Comparison of ENCODE assay signal across 9 cellular contexts in the genomic region with DNA sequence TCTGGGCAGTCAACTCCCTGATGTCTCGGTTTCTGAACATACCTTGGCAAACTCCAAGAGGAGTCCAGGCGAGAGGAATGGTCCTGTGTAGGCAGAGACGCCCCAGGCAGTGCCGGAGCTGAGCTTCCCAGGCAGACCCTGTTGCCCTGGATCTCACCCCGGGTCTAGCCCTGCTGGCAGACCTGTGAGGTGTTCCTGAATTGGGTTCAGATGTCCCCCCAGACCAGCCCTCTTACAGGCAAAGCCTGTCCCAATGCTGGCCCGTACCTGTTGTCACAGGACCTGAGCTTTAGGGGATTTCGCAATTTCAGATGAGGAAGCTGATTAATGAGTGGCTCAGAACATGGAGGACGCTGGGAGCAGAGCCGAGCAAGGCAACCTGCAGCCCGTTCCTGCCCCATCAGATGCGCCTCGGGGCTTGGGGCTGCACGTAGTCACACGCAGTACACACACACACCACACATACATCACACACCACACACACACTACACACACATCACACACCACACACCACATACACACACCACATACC. TPM values are rescaled to one million over a fixed set of nuclear protein-coding genes. Genes with fewer than 3 reads are reported as not detected.
DNase-seq lines count a peak whose midpoint lies in the region; ATAC-seq and TF ChIP-seq lines count a peak whose summit lies in the region.
"Had no signal": no experiment of that assay in that cellular context is flagged by ENCODE, and none has a peak within 500 bp of the region (broad histone marks: within the 10 kb centered on the region; RNA-seq: fewer than 3 reads in every experiment).

No MANE protein-coding gene starts in this region.

- no peaks in the 10 kb centered on the region for H3K9me3 Mint-ChIP-seq in Calu3 (ENCODE audit: low read depth, unreplicated experiment)
- peaks cover 0 to 3% (median 0%) of the 10 kb centered on the region in 6 donors for H3K9me3 Mint-ChIP-seq in immature natural killer cell

- H3K27ac Mint-ChIP-seq in Calu3 (ENCODE audit: unreplicated experiment) (no peak overlapping the region), immature natural killer cell (peak overlapping the region in 1 of 6 donors; percentile 49)

- no peaks in the 10 kb centered on the region for H3K4me1 Mint-ChIP-seq in Calu3 (ENCODE audit: low read depth, unreplicated experiment)
- H3K4me1 Mint-ChIP-seq in immature natural killer cell = no peaks in the 10 kb centered on the region

- intact Hi-C loops in Calu3 (cut with micrococcal nuclease; ENCODE audit: unreplicated experiment) = no loop called here

- peaks cover 12% of the 10 kb centered on the region for H3K27me3 Mint-ChIP-seq in Calu3 (ENCODE audit: unreplicated experiment)
- peaks cover 0 to 10% (median 7%) of the 10 kb centered on the region in 3 donors for H3K27me3 Mint-ChIP-seq in immature natural killer cell (ENCODE audit: low read depth in 3 of 3)

- H3K36me3 Mint-ChIP-seq in Calu3 (ENCODE audit: insufficient read depth, unreplicated experiment) (no peaks in the 10 kb centered on the region), immature natural killer cell (no peaks in the 10 kb centered on the region)

- TF ChIP-seq CTCF in Calu3 (IDR thresholded peaks at IDR 0.05; ENCODE audit: unreplicated experiment) = no peak

- BruUV-seq in Calu3 (replicated peaks; lab: Mats Ljungman, UMichigan) = no TSS peak

- no peak overlapping the region for H3K4me3 Mint-ChIP-seq in Calu3 (ENCODE audit: low read depth, unreplicated experiment)
- H3K4me3 Mint-ChIP-seq in immature natural killer cell = no peak overlapping the region
- H3K4me3 Mint-ChIP-seq: stimulated activated naive CD8-positive, alpha-beta T cell treated with anti-CD3 and anti-CD28 coated beads, Interleukin-15, Interleukin-2, amounts not matched to agents 100 ng/mL and 50 ng/mL, for 24 hours had no signal

- ATAC-seq in GM19395 (IDR thresholded peaks at IDR 0.05; ENCODE audit: unreplicated experiment) = no peak

- DNase-seq in Calu3 (peak; percentile 63), NAMALWA (ENCODE audit: low spot score) (peak; percentile 47), immature natural killer cell (peak; percentile 29 to 35 (median 33)), pons (ENCODE audit: low spot score) (no peak), cerebellar cortex (ENCODE audit: low spot score) (no peak)
- DNase-seq in activated CD8-positive, alpha-beta memory T cell treated with anti-CD3 and anti-CD28 coated beads for 48 hours (ENCODE audit: low read depth in 2 of 3, low spot score in 2 of 3) = peak in 2 of 3 experiments; percentile 31 to 35
- peak; percentile 17 for DNase-seq in stimulated activated CD8-positive, alpha-beta memory T cell treated with anti-CD3 and anti-CD28 coated beads, Interleukin-4, amount 100 ng/mL, for 24 hours (ENCODE audit: low read depth)

- CTCF ChIA-PET in Calu3 (lab: Charles Lee) = interaction anchor here (1.2 kb wide), 1 partner anchor 22 kb away, joined by 3 read pairs; no protein-coding TSS in a partner anchor

RNA-seq across cellular contexts. Expression of a gene that starts 38.5 kb away (rescaled TPM):
- 10.9 and 14.3 TPM in 2 replicates for total RNA-seq in Calu3 (2022)
- 1 to 10 TPM in 1 of 3 donors, under 1 TPM in 2; 0.40 to 2.3 (median 0.61) TPM for polyA plus RNA-seq in immature natural killer cell

Comparison
In these comparisons a context has a peak if more than half of its experiments do, and no peak if none do; other contexts are left out.
1. DNase-seq: peak in Calu3 (single experiment), NAMALWA (single experiment), activated CD8-positive, alpha-beta memory T cell treated with anti-CD3 and anti-CD28 coated beads for 48 hours (2 of 3), immature natural killer cell (3 of 3) and stimulated activated CD8-positive, alpha-beta memory T cell treated with anti-CD3 and anti-CD28 coated beads, Interleukin-4, amount 100 ng/mL, for 24 hours (single experiment); none in pons (single experiment) and cerebellar cortex (single experiment).